Comparison of ENCODE assay signal across 11 cellular contexts in the genomic region with DNA sequence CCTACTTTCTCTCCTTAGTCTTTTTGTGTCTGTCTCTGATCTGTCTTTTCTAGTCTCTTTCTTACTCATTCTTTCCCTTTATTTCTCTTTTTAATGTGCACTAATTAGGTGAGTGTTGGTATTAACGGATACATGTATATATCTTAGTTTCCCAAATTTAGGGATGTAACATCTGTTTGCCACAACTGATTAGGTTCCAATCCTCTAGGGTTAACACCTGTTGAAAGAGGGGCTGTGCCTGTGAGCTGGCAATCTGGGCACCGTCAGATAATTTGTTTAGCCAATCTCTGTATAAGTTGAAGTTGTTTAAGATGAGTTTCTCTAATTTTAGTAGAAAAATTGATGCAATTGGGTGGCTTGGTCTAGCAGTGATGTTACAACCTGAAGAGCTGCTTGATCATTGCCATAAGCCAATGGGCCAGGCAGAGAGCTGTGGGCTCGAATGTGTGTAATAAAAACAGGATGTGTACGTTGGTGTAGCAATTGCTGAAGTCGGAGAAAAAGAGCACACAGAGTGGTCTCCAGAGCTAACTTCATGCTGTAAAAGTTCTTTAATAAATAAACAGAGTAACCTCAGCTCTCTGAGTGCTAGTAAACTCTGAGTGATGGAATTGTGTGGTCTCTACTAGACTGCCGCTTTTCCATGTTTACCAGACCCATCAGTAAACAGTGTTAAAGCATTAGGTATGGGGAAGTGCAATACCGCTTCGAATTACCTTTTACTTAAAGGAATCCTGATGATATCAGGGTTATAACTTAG. TPM values are rescaled to one million over a fixed set of nuclear protein-coding genes. Genes with fewer than 3 reads are reported as not detected.
DNase-seq lines count a peak whose midpoint lies in the region; ATAC-seq, FAIRE-seq and TF ChIP-seq lines count a peak whose summit lies in the region.
"Had no signal": no experiment of that assay in that cellular context is flagged by ENCODE, and none has a peak within 500 bp of the region (broad histone marks: within the 10 kb centered on the region; RNA-seq: fewer than 3 reads in every experiment).

No MANE protein-coding gene starts in this region.

- H3K4me3 Mint-ChIP-seq in activated CD4-positive, alpha-beta memory T cell treated with anti-CD3 and anti-CD28 coated beads for 36 hours, result peak overlapping the region; percentile 73

- H3K27me3 ChIP-seq in HepG2 (ENCODE audit: control insufficient read depth in 1 of 2, insufficient read depth in 2 of 2, low read length in 2 of 2), result no peaks in the 10 kb centered on the region; a peak in 1 of 5 replicates
- no peaks in the 10 kb centered on the region for H3K27me3 ChIP-seq in upper lobe of right lung
- H3K27me3 ChIP-seq: esophagus muscularis mucosa had no signal

- POLR2A ChIA-PET in activated CD4-positive, alpha-beta memory T cell treated with anti-CD3 and anti-CD28 coated beads for 36 hours (lab: Charles Lee), result interaction anchor here (0.9 to 2.3 kb wide), 2 partner anchors 28 to 30 kb away, joined by 3 to 11 read pairs; no protein-coding TSS in a partner anchor
- POLR2A ChIA-PET in HepG2 (lab: Yijun Ruan, JAX), result interaction anchor here (0.9 to 11.9 kb wide), 5 partner anchors 8 to 28 kb away, joined by 3 to 229 read pairs (median 19); a partner anchor contains a TSS

- peaks cover 53% of the 10 kb centered on the region for H3K4me1 Mint-ChIP-seq in activated CD4-positive, alpha-beta memory T cell treated with anti-CD3 and anti-CD28 coated beads for 36 hours (ENCODE audit: low read depth)

- H3K36me3 ChIP-seq in HepG2 (replicated peaks in 1 of 2; ENCODE audit: control insufficient read depth in 1 of 2, insufficient read depth in 2 of 2, low read length in 2 of 2) (peaks cover 4 to 7% of the 10 kb centered on the region in 2 experiments), upper lobe of right lung (no peaks in the 10 kb centered on the region)
- H3K36me3 ChIP-seq: esophagus muscularis mucosa had no signal

- peaks cover 2% of the 10 kb centered on the region for H3K36me3 Mint-ChIP-seq in activated CD4-positive, alpha-beta memory T cell treated with anti-CD3 and anti-CD28 coated beads for 36 hours

- H3K9ac ChIP-seq in HepG2 (ENCODE audit: insufficient read depth, low read depth, low read length), result peak overlapping the region; percentile 98

- peak; percentile 35 to 36; a peak in 2 of 4 replicates for TF ChIP-seq POLR2A in HepG2 (IDR thresholded peaks at IDR 0.05; ENCODE audit: insufficient read depth in 1 of 2, low read depth in 2 of 2, low read length in 2 of 2)

- H2AFZ ChIP-seq in HepG2 (ENCODE audit: low read length), result no peak overlapping the region

- CTCF ChIA-PET in activated CD4-positive, alpha-beta memory T cell treated with anti-CD3 and anti-CD28 coated beads for 36 hours (lab: Charles Lee), result interaction anchor here (0.8 to 3.2 kb wide), 3 partner anchors 13 to 53 kb away, joined by 3 to 14 read pairs (median 4); no protein-coding TSS in a partner anchor
- CTCF ChIA-PET in HepG2 (lab: Yijun Ruan, JAX; ENCODE audit: low intra/inter-chr PET ratio, low total read pairs), result no interaction called here

- peak overlapping the region; percentile 64 to 97 (median 88) for H3K4me3 ChIP-seq in HepG2 (replicated peaks in 1 of 3; ENCODE audit: insufficient read depth in 1 of 3, low read depth in 2 of 3, low read length in 3 of 3)
- H3K4me3 ChIP-seq in upper lobe of right lung, result peak overlapping the region; percentile 55

- TF ChIP-seq EP300 in HepG2 (IDR thresholded peaks at IDR 0.05; ENCODE audit: low read depth in 2 of 2, low read length in 2 of 2), result 0 out of 4 replicates have a peak, but pooled peaks of 1 of the 2 experiments have one; percentile 20
- TF ChIP-seq EP300 in HepG2 (CRISPR knock-in tag; IDR thresholded peaks at IDR 0.05; ENCODE audit: borderline replicate concordance), result no peak

- no peaks in the 10 kb centered on the region for H3K27me3 Mint-ChIP-seq in activated CD4-positive, alpha-beta memory T cell treated with anti-CD3 and anti-CD28 coated beads for 36 hours

- in situ Hi-C loops in HepG2 (cut with HindIII; ENCODE audit: extremely low pct_ligation_motif_present, low pct_unique_long_range_greater_than_20kb), result no loop called here

- peak overlapping the region; percentile 89 for H3K4me2 ChIP-seq in HepG2 (ENCODE audit: low read depth, low read length)

- H3K9me3 ChIP-seq in HepG2 (ENCODE audit: low read length) (no peaks in the 10 kb centered on the region), upper lobe of right lung (no peaks in the 10 kb centered on the region)
- H3K9me3 ChIP-seq: esophagus muscularis mucosa had no signal

- peak overlapping the region; percentile 88 for H3K27ac Mint-ChIP-seq in activated CD4-positive, alpha-beta memory T cell treated with anti-CD3 and anti-CD28 coated beads for 36 hours

- H3K27ac ChIP-seq in HepG2 (ENCODE audit: extremely low read length, insufficient read depth, low read length), result peak overlapping the region; percentile 99
- peak overlapping the region; percentile 87 for H3K27ac ChIP-seq in upper lobe of right lung

- WGBS in HepG2 (ENCODE audit: low lambda C conversion rate), result 5% methylated on average over 8 of the region's 8 CpGs

- H3K9me3 Mint-ChIP-seq in activated CD4-positive, alpha-beta memory T cell treated with anti-CD3 and anti-CD28 coated beads for 36 hours, result no peaks in the 10 kb centered on the region

- no peak for TF ChIP-seq RAD21 in HepG2 (CRISPR knock-in tag; IDR thresholded peaks at IDR 0.05)

- intact Hi-C loops in activated CD4-positive, alpha-beta memory T cell treated with anti-CD3 and anti-CD28 coated beads for 36 hours (cut with micrococcal nuclease), result loop anchor here (1.0 to 5.0 kb wide), 3 partner anchors 38 to 255 kb away; a partner anchor contains a TSS
- intact Hi-C loops in HepG2 (cut with micrococcal nuclease; ENCODE audit: unreplicated experiment), result loop anchor here (10.0 kb wide), 1 partner anchor 175 kb away; no protein-coding TSS in a partner anchor
- intact Hi-C loops in upper lobe of right lung (cut with DNase I), result no loop called here

- H4K20me1 ChIP-seq in HepG2 (ENCODE audit: insufficient read depth, low read length), result no peaks in the 10 kb centered on the region

- ATAC-seq in HepG2 (peak; percentile 41), upper lobe of right lung (peak; percentile 12), GM19455 (IDR thresholded peaks at IDR 0.05; ENCODE audit: unreplicated experiment) (no peak)

- TF ChIP-seq CTCF in HepG2 (CRISPR knock-in tag; IDR thresholded peaks at IDR 0.05) (no peak), upper lobe of right lung (IDR thresholded peaks at IDR 0.05) (no peak)

- no peak for FAIRE-seq in HepG2 (lab: Jason Lieb, UNC)
- FAIRE-seq: RCC 7860 had no signal

- DNase-seq in stimulated activated CD4-positive, alpha-beta T cell treated with anti-CD3 and anti-CD28 coated beads, Interleukin-1b, Interleukin-23, amount 100 ng/mL, for 48 hours, result peak; percentile 14
- DNase-seq in stimulated activated CD4-positive, alpha-beta T cell treated with anti-CD3 and anti-CD28 coated beads, Interleukin-4, amount 100 ng/mL, for 24 hours, result no peak
- DNase-seq in activated CD4-positive, alpha-beta memory T cell treated with anti-CD3 and anti-CD28 coated beads for 36 hours, result peak; percentile 54
- DNase-seq in HepG2 (ENCODE audit: low spot score) (peak; percentile 71), upper lobe of right lung (no peak), GOT3 (lab: John Stamatoyannopoulos, UW) (no peak), iPS-NIHi7 (ENCODE audit: extremely low spot score) (no peak)
- DNase-seq: left ventricle myocardium superior had no signal

- BruUV-seq in HepG2 (replicated peaks; lab: Mats Ljungman, UMichigan), result no TSS peak

- peaks cover 49% of the 10 kb centered on the region for H3K79me2 ChIP-seq in HepG2 (ENCODE audit: insufficient read depth, low read length)

- H3K4me1 ChIP-seq in HepG2 (ENCODE audit: insufficient read depth, low read length), result peaks cover 69% of the 10 kb centered on the region
- peaks cover 16% of the 10 kb centered on the region for H3K4me1 ChIP-seq in upper lobe of right lung

RNA-seq across cellular contexts. Expression of a gene that starts 18.3 kb away (rescaled TPM):
- not detected for total RNA-seq in activated CD4-positive, alpha-beta memory T cell treated with anti-CD3 and anti-CD28 coated beads for 36 hours
- total RNA-seq in HepG2 (2016; rRNA removed; fragmentation: Illumina TruSeq; extraction: Trizol) (1,312 and 2,054 TPM in 2 replicates), upper lobe of right lung (1,056 TPM)
- 154 and 157 TPM in 2 replicates for total RNA-seq in HepG2 (2016; cell fraction: cytosol; rRNA removed; fragmentation: Illumina TruSeq; extraction: Trizol; ENCODE audit: low read depth)
- total RNA-seq in HepG2 (2016; cell fraction: insoluble cytoplasmic fraction; rRNA removed; fragmentation: Illumina TruSeq; extraction: Trizol), result 1,332 and 2,132 TPM in 2 replicates
- 312 and 354 TPM in 2 replicates for total RNA-seq in HepG2 (2016; cell fraction: membrane; rRNA removed; fragmentation: Illumina TruSeq; extraction: Trizol)
- total RNA-seq in HepG2 (2016; cell fraction: nucleus; rRNA removed; fragmentation: Illumina TruSeq; extraction: Trizol), result 1,314 and 1,505 TPM in 2 replicates
- 1,560 and 1,788 TPM in 2 replicates for polyA plus RNA-seq in HepG2 (2011; rRNA removed)
- 1,336 TPM in 2 replicates for polyA plus RNA-seq in HepG2 (2011; cell fraction: cytosol; rRNA removed)
- 253 and 317 TPM in 2 replicates for polyA plus RNA-seq in HepG2 (2011; cell fraction: nucleus; rRNA removed)
- polyA plus RNA-seq in HepG2 (2012), result 2,246 and 4,153 TPM in 2 replicates
- 159 and 162 TPM in 2 replicates for polyA plus RNA-seq in HepG2 (2016; cell fraction: cytosol; fragmentation: Illumina TruSeq; extraction: Trizol; ENCODE audit: low read depth)
- polyA plus RNA-seq in HepG2 (2016; cell fraction: insoluble cytoplasmic fraction; fragmentation: Illumina TruSeq; extraction: Trizol; ENCODE audit: low read depth), result 1,264 and 1,284 TPM in 2 replicates
- polyA plus RNA-seq in HepG2 (2016; cell fraction: membrane; fragmentation: Illumina TruSeq; extraction: Trizol; ENCODE audit: low read depth), result 279 and 297 TPM in 2 replicates
- 2,068 and 2,203 TPM in 2 replicates for polyA plus RNA-seq in HepG2 (2016; cell fraction: nucleus; fragmentation: Illumina TruSeq; extraction: Trizol; ENCODE audit: insufficient read depth, low read depth)
- 0.80 and 1,221 TPM in 2 replicates for polyA minus RNA-seq in HepG2 (2011; rRNA and poly(A)+ RNA removed; ENCODE audit: low replicate concordance)
- polyA minus RNA-seq in HepG2 (2011; cell fraction: cytosol; rRNA and poly(A)+ RNA removed), result 3,146 and 3,201 TPM in 2 replicates
- polyA minus RNA-seq in HepG2 (2011; cell fraction: nucleus; rRNA and poly(A)+ RNA removed), result 420 and 665 TPM in 2 replicates

RNA-seq across cellular contexts. Expression of a gene that starts 29.7 kb away (rescaled TPM):
- total RNA-seq in activated CD4-positive, alpha-beta memory T cell treated with anti-CD3 and anti-CD28 coated beads for 36 hours, result 10 to 100 TPM; 50.4 to 50.6 TPM
- total RNA-seq in HepG2 (2016; rRNA removed; fragmentation: Illumina TruSeq; extraction: Trizol) (45.0 and 51.7 TPM in 2 replicates), upper lobe of right lung (11.4 TPM)
- 11.6 and 14.0 TPM in 2 replicates for total RNA-seq in HepG2 (2016; cell fraction: cytosol; rRNA removed; fragmentation: Illumina TruSeq; extraction: Trizol; ENCODE audit: low read depth)
- 45.7 and 59.8 TPM in 2 replicates for total RNA-seq in HepG2 (2016; cell fraction: insoluble cytoplasmic fraction; rRNA removed; fragmentation: Illumina TruSeq; extraction: Trizol)
- 25.6 and 27.0 TPM in 2 replicates for total RNA-seq in HepG2 (2016; cell fraction: membrane; rRNA removed; fragmentation: Illumina TruSeq; extraction: Trizol)
- total RNA-seq in HepG2 (2016; cell fraction: nucleus; rRNA removed; fragmentation: Illumina TruSeq; extraction: Trizol), result 21.7 and 27.0 TPM in 2 replicates
- polyA plus RNA-seq in HepG2 (2011; rRNA removed), result 10.0 and 16.8 TPM in 2 replicates
- polyA plus RNA-seq in HepG2 (2011; cell fraction: cytosol; rRNA removed), result 16.1 and 23.0 TPM in 2 replicates
- 6.9 and 7.4 TPM in 2 replicates for polyA plus RNA-seq in HepG2 (2011; cell fraction: nucleus; rRNA removed)
- 17.1 and 21.3 TPM in 2 replicates for polyA plus RNA-seq in HepG2 (2012)
- 10.2 and 11.1 TPM in 2 replicates for polyA plus RNA-seq in HepG2 (2016; cell fraction: cytosol; fragmentation: Illumina TruSeq; extraction: Trizol; ENCODE audit: low read depth)
- 58.2 and 68.3 TPM in 2 replicates for polyA plus RNA-seq in HepG2 (2016; cell fraction: insoluble cytoplasmic fraction; fragmentation: Illumina TruSeq; extraction: Trizol; ENCODE audit: low read depth)
- 21.0 and 21.8 TPM in 2 replicates for polyA plus RNA-seq in HepG2 (2016; cell fraction: membrane; fragmentation: Illumina TruSeq; extraction: Trizol; ENCODE audit: low read depth)
- polyA plus RNA-seq in HepG2 (2016; cell fraction: nucleus; fragmentation: Illumina TruSeq; extraction: Trizol; ENCODE audit: insufficient read depth, low read depth), result 28.6 and 30.9 TPM in 2 replicates
- polyA minus RNA-seq in HepG2 (2011; rRNA and poly(A)+ RNA removed; ENCODE audit: low replicate concordance), result 7.0 and 10.3 TPM in 2 replicates
- polyA minus RNA-seq in HepG2 (2011; cell fraction: cytosol; rRNA and poly(A)+ RNA removed), result 10.5 and 11.3 TPM in 2 replicates
- 16.4 and 19.7 TPM in 2 replicates for polyA minus RNA-seq in HepG2 (2011; cell fraction: nucleus; rRNA and poly(A)+ RNA removed)

Comparison
In these comparisons a context has a peak if more than half of its experiments do, and no peak if none do; other contexts are left out.
1. DNase-seq: peak in stimulated activated CD4-positive, alpha-beta T cell treated with anti-CD3 and anti-CD28 coated beads, Interleukin-1b, Interleukin-23, amount 100 ng/mL, for 48 hours (single experiment), activated CD4-positive, alpha-beta memory T cell treated with anti-CD3 and anti-CD28 coated beads for 36 hours (single experiment) and HepG2 (single experiment); none in stimulated activated CD4-positive, alpha-beta T cell treated with anti-CD3 and anti-CD28 coated beads, Interleukin-4, amount 100 ng/mL, for 24 hours (single experiment), upper lobe of right lung (single experiment), GOT3 (single experiment) and iPS-NIHi7 (single experiment).
2. RNA of a gene that starts 18.3 kb away (total RNA-seq): 154 to 2,132 TPM in HepG2 and 1,056 TPM in upper lobe of right lung (single experiment); not detected in activated CD4-positive, alpha-beta memory T cell treated with anti-CD3 and anti-CD28 coated beads for 36 hours; every median in the first group is over 100 times any median in the second.